23 cellular contexts compared by ENCODE assay signal in genomic region chr2:95036491-95037289, GRCh38. TPM values are rescaled to one million over a fixed set of nuclear protein-coding genes. Genes with fewer than 3 reads are reported as not detected.
DNase-seq lines count a peak whose midpoint lies in the region; ATAC-seq, FAIRE-seq and TF ChIP-seq lines count a peak whose summit lies in the region.
"Had no signal": no experiment of that assay in that cellular context is flagged by ENCODE, and none has a peak within 500 bp of the region (broad histone marks: within the 10 kb centered on the region; RNA-seq: fewer than 3 reads in every experiment).

No MANE protein-coding gene starts in this region.

- H3K4me1 ChIP-seq in HepG2 (ENCODE audit: insufficient read depth, low read length): no peaks in the 10 kb centered on the region
- H3K4me1 ChIP-seq in right lobe of liver: no peaks in the 10 kb centered on the region
- no peaks in the 10 kb centered on the region for H3K4me1 ChIP-seq in H1 (replicated peaks in 1 of 4; ENCODE audit: control insufficient read depth in 3 of 4, insufficient read depth in 4 of 4, low read length in 3 of 4)
- H3K4me1 ChIP-seq in trophoblast cell (ENCODE audit: control insufficient read depth in 1 of 2, insufficient read depth in 2 of 2, low read length in 2 of 2): peaks cover 0 to 9% of the 10 kb centered on the region in 2 experiments
- H3K4me1 ChIP-seq: psoas muscle, SJSA1 had no signal

- no peak overlapping the region for H4K5ac ChIP-seq in H1 (ENCODE audit: insufficient read length, low read depth, low read length)

- H3K36me3 ChIP-seq in HepG2 (replicated peaks in 1 of 2; ENCODE audit: control insufficient read depth in 1 of 2, insufficient read depth in 2 of 2, low read length in 2 of 2) (no peaks in the 10 kb centered on the region), right lobe of liver (no peaks in the 10 kb centered on the region), H1 (ENCODE audit: control insufficient read depth in 2 of 4, insufficient read depth in 4 of 4, low read length in 3 of 4) (no peaks in the 10 kb centered on the region), trophoblast cell (ENCODE audit: control insufficient read depth in 1 of 2, insufficient read depth in 2 of 2, low read length in 2 of 2) (no peaks in the 10 kb centered on the region)
- H3K36me3 ChIP-seq: gastroesophageal sphincter, MG63, SJSA1 had no signal

- H4K91ac ChIP-seq in H1 (replicated peaks; ENCODE audit: insufficient read length, low read length) (no peak overlapping the region), trophoblast cell (ENCODE audit: low read depth, low read length) (no peak overlapping the region)

- H3K27me3 ChIP-seq in HepG2 (ENCODE audit: control insufficient read depth in 1 of 2, insufficient read depth in 2 of 2, low read length in 2 of 2) (peaks cover 4 to 60% of the 10 kb centered on the region in 2 experiments; a peak in 3 of 5 replicates), right lobe of liver (no peaks in the 10 kb centered on the region), H1 (replicated peaks in 1 of 4; ENCODE audit: control insufficient read depth in 3 of 4, extremely low read depth in 1 of 4, insufficient read depth in 3 of 4, low read length in 3 of 4) (no peaks in the 10 kb centered on the region), trophoblast cell (ENCODE audit: insufficient read depth, low read length) (no peaks in the 10 kb centered on the region)
- H3K27me3 ChIP-seq: SJSA1 had no signal

- no peak overlapping the region for H3K4me2 ChIP-seq in HepG2 (ENCODE audit: low read depth, low read length)
- H3K4me2 ChIP-seq in H1 (ENCODE audit: insufficient read depth in 1 of 2, low read depth in 2 of 2, low read length in 2 of 2): no peak overlapping the region
- no peak overlapping the region for H3K4me2 ChIP-seq in trophoblast cell (ENCODE audit: low read length)

- no peak for TF ChIP-seq CTCF in HepG2 (CRISPR knock-in tag; IDR thresholded peaks at IDR 0.05)
- no peak for TF ChIP-seq CTCF in right lobe of liver (IDR thresholded peaks at IDR 0.05)
- no peak for TF ChIP-seq CTCF in H1 (IDR thresholded peaks at IDR 0.05; ENCODE audit: control extremely low read depth in 1 of 3, insufficient read depth in 1 of 3, low read depth in 1 of 3, low read length in 3 of 3)

- H3K23me2 ChIP-seq in H1 (ENCODE audit: low read depth, low read length): peaks cover 2% of the 10 kb centered on the region; the same call in 1 of the 2 replicates

- BruUV-seq in HepG2 (replicated peaks; lab: Mats Ljungman, UMichigan): no TSS peak

- intact Hi-C loops in HepG2 (cut with micrococcal nuclease; ENCODE audit: unreplicated experiment) (no loop called here), right lobe of liver (cut with DNase I) (no loop called here)

- H3K23ac ChIP-seq in H1 (ENCODE audit: insufficient read length) (no peak overlapping the region), trophoblast cell (ENCODE audit: low read length) (no peak overlapping the region)

- H3K27me3 Mint-ChIP-seq in activated CD8-positive, alpha-beta T cell treated with anti-CD3 and anti-CD28 coated beads, Interleukin-2, amount 10 ng/mL, durations not matched to agents 7 days and 5 days (ENCODE audit: low read depth): no peaks in the 10 kb centered on the region

- DNase-seq in HepG2 (ENCODE audit: low spot score): no peak
- no peak for DNase-seq in right lobe of liver
- DNase-seq in activated CD8-positive, alpha-beta T cell treated with anti-CD3 and anti-CD28 coated beads, Interleukin-2, amount 10 ng/mL, durations not matched to agents 7 days and 5 days: no peak
- no peak for DNase-seq in H1 (ENCODE audit: low read depth in 1 of 2, low spot score in 2 of 2)
- DNase-seq in trophoblast cell: no peak
- no peak for DNase-seq in NCI-H510A (lab: John Stamatoyannopoulos, UW)
- DNase-seq in UCSD-AML1 (lab: John Stamatoyannopoulos, UW; ENCODE audit: unreplicated experiment): no peak
- DNase-seq in SK-N-DZ (ENCODE audit: low spot score): no peak
- DNase-seq: activated CD8-positive, alpha-beta memory T cell treated with anti-CD3 and anti-CD28 coated beads, Interleukin-2, amount 50 U/mL, for 48 hours; DMS79; kidney glomerular epithelial cell; mesendoderm; MG63; NCI-H146; NCI-H82; psoas muscle; stimulated activated CD4-positive, alpha-beta T cell treated with anti-CD3 and anti-CD28 coated beads, Interleukin-4, amount 100 ng/mL, for 24 hours; T1000 had no signal

- H3K4me3 Mint-ChIP-seq in activated CD8-positive, alpha-beta T cell treated with anti-CD3 and anti-CD28 coated beads, Interleukin-2, amount 10 ng/mL, durations not matched to agents 7 days and 5 days: no peak overlapping the region
- H3K4me3 Mint-ChIP-seq: natural killer cell treated with Interleukin-12 subunit alpha and Interleukin-12 subunit beta and Interleukin-15 and Interleukin-18, amount 100 ng/mL, for 72 hours had no signal

- H2BK15ac ChIP-seq in H1 (ENCODE audit: low read length): no peak overlapping the region

- H3K14ac ChIP-seq in H1 (ENCODE audit: insufficient read length) (no peak overlapping the region), trophoblast cell (ENCODE audit: low read length) (no peak overlapping the region)

- POLR2A ChIA-PET in HepG2 (lab: Yijun Ruan, JAX) (no interaction called here), H1 (lab: Charles Lee; ENCODE audit: partially characterized antibody) (no interaction called here)
- POLR2A ChIA-PET in activated CD8-positive, alpha-beta T cell treated with anti-CD3 and anti-CD28 coated beads, Interleukin-2, amount 10 ng/mL, durations not matched to agents 7 days and 5 days (lab: Charles Lee): no interaction called here

- CTCF ChIA-PET in HepG2 (lab: Yijun Ruan, JAX; ENCODE audit: low intra/inter-chr PET ratio, low total read pairs) (no interaction called here), H1 (lab: Charles Lee; ENCODE audit: partially characterized antibody) (no interaction called here)
- CTCF ChIA-PET in activated CD8-positive, alpha-beta T cell treated with anti-CD3 and anti-CD28 coated beads, Interleukin-2, amount 10 ng/mL, durations not matched to agents 7 days and 5 days (lab: Charles Lee): no interaction called here

- H3K27ac ChIP-seq in HepG2 (ENCODE audit: extremely low read length, insufficient read depth, low read length): no peak overlapping the region
- no peak overlapping the region for H3K27ac ChIP-seq in right lobe of liver
- H3K27ac ChIP-seq in H1 (ENCODE audit: low read depth, low read length): no peak overlapping the region
- H3K27ac ChIP-seq in trophoblast cell (ENCODE audit: low read depth, low read length): no peak overlapping the region
- H3K27ac ChIP-seq: psoas muscle, SJSA1 had no signal

- H4K8ac ChIP-seq in H1 (ENCODE audit: extremely low read depth, insufficient read depth, low read length) (no peak overlapping the region), trophoblast cell (ENCODE audit: low read depth, low read length) (no peak overlapping the region)

- TF ChIP-seq RAD21 in HepG2 (CRISPR knock-in tag; IDR thresholded peaks at IDR 0.05) (no peak), H1 (IDR thresholded peaks at IDR 0.05 in 1 of 2, conservative IDR thresholded peaks at IDR 0.05 in 1 of 2; ENCODE audit: low read depth in 2 of 2, low read length in 2 of 2) (no peak)

- H3K4ac ChIP-seq in H1 (replicated peaks; ENCODE audit: insufficient read length, low read depth, low read length): no peak overlapping the region
- no peak overlapping the region for H3K4ac ChIP-seq in trophoblast cell (ENCODE audit: low read depth, low read length)

- H3K36me3 Mint-ChIP-seq in activated CD8-positive, alpha-beta T cell treated with anti-CD3 and anti-CD28 coated beads, Interleukin-2, amount 10 ng/mL, durations not matched to agents 7 days and 5 days (ENCODE audit: low read depth): peaks cover 23% of the 10 kb centered on the region
- H3K36me3 Mint-ChIP-seq: natural killer cell treated with Interleukin-12 subunit alpha and Interleukin-12 subunit beta and Interleukin-15 and Interleukin-18, amount 100 ng/mL, for 72 hours had no signal

- H3K4me3 ChIP-seq in HepG2 (replicated peaks in 1 of 3; ENCODE audit: insufficient read depth in 1 of 3, low read depth in 2 of 3, low read length in 3 of 3) (no peak overlapping the region), right lobe of liver (no peak overlapping the region), H1 (ENCODE audit: extremely low read depth in 1 of 4, insufficient read depth in 2 of 4, low read depth in 3 of 4, low read length in 4 of 4) (no peak overlapping the region), trophoblast cell (ENCODE audit: low read depth, low read length) (no peak overlapping the region)
- H3K4me3 ChIP-seq: gastroesophageal sphincter, MG63, psoas muscle, SJSA1 had no signal

- H2BK5ac ChIP-seq in H1 (ENCODE audit: low read depth, low read length) (no peak overlapping the region), trophoblast cell (ENCODE audit: low read depth, low read length, poor library complexity) (no peak overlapping the region)

- H3K4me1 Mint-ChIP-seq in activated CD8-positive, alpha-beta T cell treated with anti-CD3 and anti-CD28 coated beads, Interleukin-2, amount 10 ng/mL, durations not matched to agents 7 days and 5 days (ENCODE audit: low read depth): peaks cover 48% of the 10 kb centered on the region

- no peak overlapping the region for H3K18ac ChIP-seq in H1 (ENCODE audit: extremely low read depth, low read length)
- H3K18ac ChIP-seq in trophoblast cell (ENCODE audit: low read length): no peak overlapping the region

- H3K9me3 ChIP-seq in HepG2 (ENCODE audit: low read length): peaks cover 13% of the 10 kb centered on the region; the same call in 1 of the 2 replicates
- no peaks in the 10 kb centered on the region for H3K9me3 ChIP-seq in right lobe of liver
- H3K9me3 ChIP-seq in H1 (ENCODE audit: insufficient read depth in 2 of 2, low read depth in 1 of 2, low read length in 1 of 2): peaks cover 91 to 92% of the 10 kb centered on the region in 2 experiments
- peaks cover 11% of the 10 kb centered on the region for H3K9me3 ChIP-seq in trophoblast cell (ENCODE audit: insufficient read depth, low read depth, low read length)
- H3K9me3 ChIP-seq: gastroesophageal sphincter, MG63, psoas muscle, SJSA1 had no signal

- H3K9ac ChIP-seq in HepG2 (ENCODE audit: insufficient read depth, low read depth, low read length) (no peak overlapping the region), H1 (replicated peaks in 1 of 4; ENCODE audit: extremely low read depth in 1 of 4, low read depth in 3 of 4, low read length in 3 of 4) (no peak overlapping the region), trophoblast cell (ENCODE audit: low read length) (no peak overlapping the region)

- no peak overlapping the region for H2BK20ac ChIP-seq in H1 (ENCODE audit: low read length)

- no peak for TF ChIP-seq EP300 in HepG2 (IDR thresholded peaks at IDR 0.05; ENCODE audit: low read depth in 2 of 2, low read length in 2 of 2)
- TF ChIP-seq EP300 in HepG2 (CRISPR knock-in tag; IDR thresholded peaks at IDR 0.05; ENCODE audit: borderline replicate concordance): no peak
- TF ChIP-seq EP300 in H1 (IDR thresholded peaks at IDR 0.05; ENCODE audit: borderline replicate concordance in 1 of 2, low read depth in 2 of 2, low read length in 2 of 2): no peak

- FAIRE-seq in HepG2 (lab: Jason Lieb, UNC) (peak; percentile 39), H1 (lab: Jason Lieb, UNC) (no peak)

- no peak overlapping the region for H2AFZ ChIP-seq in HepG2 (ENCODE audit: low read length)
- no peak overlapping the region for H2AFZ ChIP-seq in H1 (ENCODE audit: low read length)
- no peak overlapping the region for H2AFZ ChIP-seq in trophoblast cell (ENCODE audit: insufficient read depth, low read length, poor library complexity)

- no peak overlapping the region for H2AK5ac ChIP-seq in H1 (ENCODE audit: low read depth, low read length)
- H2AK5ac ChIP-seq in trophoblast cell (ENCODE audit: low read length): no peak overlapping the region

- no peak overlapping the region for H2BK12ac ChIP-seq in H1 (ENCODE audit: low read depth, low read length)
- no peak overlapping the region for H2BK12ac ChIP-seq in trophoblast cell (ENCODE audit: low read length)

- in situ Hi-C loops in HepG2 (cut with HindIII; ENCODE audit: extremely low pct_ligation_motif_present, low pct_unique_long_range_greater_than_20kb): no loop called here

- no peak overlapping the region for H4K12ac ChIP-seq in trophoblast cell (ENCODE audit: low read depth, low read length)

- no peak overlapping the region for H3K56ac ChIP-seq in H1 (replicated peaks; ENCODE audit: insufficient read length, low read depth, low read length)

- TF ChIP-seq POLR2A in HepG2 (IDR thresholded peaks at IDR 0.05; ENCODE audit: insufficient read depth in 1 of 2, low read depth in 2 of 2, low read length in 2 of 2) (no peak), right lobe of liver (IDR thresholded peaks at IDR 0.05) (no peak), H1 (IDR thresholded peaks at IDR 0.05; ENCODE audit: control extremely low read depth in 1 of 2, low read depth in 2 of 2, low read length in 2 of 2) (no peak)

- H4K20me1 ChIP-seq in HepG2 (ENCODE audit: insufficient read depth, low read length) (no peaks in the 10 kb centered on the region; the same call in 1 of the 2 replicates), H1 (replicated peaks in 1 of 2; ENCODE audit: control insufficient read depth in 1 of 2, insufficient read depth in 2 of 2, low read length in 2 of 2) (no peaks in the 10 kb centered on the region)

- no peak for ATAC-seq in HepG2
- no peak for ATAC-seq in right lobe of liver
- no peak for ATAC-seq in activated CD8-positive, alpha-beta T cell treated with anti-CD3 and anti-CD28 coated beads, Interleukin-2, amount 10 ng/mL, durations not matched to agents 7 days and 5 days
- ATAC-seq: gastroesophageal sphincter; natural killer cell treated with Interleukin-12 subunit alpha and Interleukin-12 subunit beta and Interleukin-15 and Interleukin-18, amount 100 ng/mL, for 72 hours; psoas muscle had no signal

- 16% methylated on average over 4 of the region's 4 CpGs for WGBS in HepG2 (ENCODE audit: low lambda C conversion rate)
- 61% methylated on average over 4 of the region's 4 CpGs for WGBS in right lobe of liver (ENCODE audit: insufficient coverage, low coverage, low lambda C conversion rate, missing lambda C conversion rate)
- 69% methylated on average over 4 of the region's 4 CpGs; no CpG with 5 or more reads in 1 of the 2 experiments for WGBS in H1 (ENCODE audit: extremely low coverage in 1 of 2, insufficient coverage in 1 of 2, insufficient read length in 1 of 2, insufficient replicate concordance in 2 of 2, low coverage in 1 of 2, low lambda C conversion rate in 2 of 2, missing lambda C conversion rate in 1 of 2), 2 experiments
- no CpG with 5 or more reads among the region's 4 CpGs for WGBS in trophoblast cell (ENCODE audit: extremely low coverage, insufficient coverage, insufficient read length)

- H3K79me1 ChIP-seq in H1 (ENCODE audit: low read depth, low read length) (no peaks in the 10 kb centered on the region), trophoblast cell (ENCODE audit: low read length) (no peaks in the 10 kb centered on the region)

- H2BK120ac ChIP-seq in H1 (replicated peaks; ENCODE audit: low read depth, low read length): no peak overlapping the region
- H2BK120ac ChIP-seq in trophoblast cell (ENCODE audit: insufficient read depth, low read length, poor library complexity): no peak overlapping the region

- H3K9me3 Mint-ChIP-seq in activated CD8-positive, alpha-beta T cell treated with anti-CD3 and anti-CD28 coated beads, Interleukin-2, amount 10 ng/mL, durations not matched to agents 7 days and 5 days (ENCODE audit: insufficient read depth): no peaks in the 10 kb centered on the region

- H3K79me2 ChIP-seq in HepG2 (ENCODE audit: insufficient read depth, low read length) (no peaks in the 10 kb centered on the region), H1 (ENCODE audit: control insufficient read depth in 1 of 2, insufficient read depth in 2 of 2, low read length in 2 of 2) (no peaks in the 10 kb centered on the region), trophoblast cell (ENCODE audit: control insufficient read depth, insufficient read depth, low read length, poor library complexity) (no peaks in the 10 kb centered on the region)

- H3K27ac Mint-ChIP-seq in activated CD8-positive, alpha-beta T cell treated with anti-CD3 and anti-CD28 coated beads, Interleukin-2, amount 10 ng/mL, durations not matched to agents 7 days and 5 days: peak overlapping the region; percentile 71
- H3K27ac Mint-ChIP-seq: natural killer cell treated with Interleukin-12 subunit alpha and Interleukin-12 subunit beta and Interleukin-15 and Interleukin-18, amount 100 ng/mL, for 72 hours had no signal

RNA-seq across cellular contexts. Expression of gene MAL, which starts 11.2 kb away (rescaled TPM):
- total RNA-seq in HepG2 (2016; rRNA removed; fragmentation: Illumina TruSeq; extraction: Trizol) (not detected in 2 replicates), right lobe of liver (under 1 TPM in 1 of 6 experiments, not detected in 5; 0.24 TPM)
- total RNA-seq in HepG2 (2016; cell fraction: cytosol; rRNA removed; fragmentation: Illumina TruSeq; extraction: Trizol; ENCODE audit: low read depth): not detected in 2 replicates
- total RNA-seq in HepG2 (2016; cell fraction: insoluble cytoplasmic fraction; rRNA removed; fragmentation: Illumina TruSeq; extraction: Trizol): not detected in 2 replicates
- not detected in 2 replicates for total RNA-seq in HepG2 (2016; cell fraction: membrane; rRNA removed; fragmentation: Illumina TruSeq; extraction: Trizol)
- total RNA-seq in HepG2 (2016; cell fraction: nucleus; rRNA removed; fragmentation: Illumina TruSeq; extraction: Trizol): not detected in 2 replicates
- polyA plus RNA-seq in HepG2 (2011; rRNA removed) (not detected in 2 replicates), H1 (2011; rRNA removed) (not detected in 2 replicates)
- not detected in 2 replicates for polyA plus RNA-seq in HepG2 (2011; cell fraction: cytosol; rRNA removed)
- not detected in 2 replicates for polyA plus RNA-seq in HepG2 (2011; cell fraction: nucleus; rRNA removed)
- polyA plus RNA-seq in HepG2 (2012): not detected in 2 replicates
- polyA plus RNA-seq in HepG2 (2016; cell fraction: cytosol; fragmentation: Illumina TruSeq; extraction: Trizol; ENCODE audit: low read depth): not detected in 2 replicates
- not detected in 2 replicates for polyA plus RNA-seq in HepG2 (2016; cell fraction: insoluble cytoplasmic fraction; fragmentation: Illumina TruSeq; extraction: Trizol; ENCODE audit: low read depth)
- not detected in 2 replicates for polyA plus RNA-seq in HepG2 (2016; cell fraction: membrane; fragmentation: Illumina TruSeq; extraction: Trizol; ENCODE audit: low read depth)
- polyA plus RNA-seq in HepG2 (2016; cell fraction: nucleus; fragmentation: Illumina TruSeq; extraction: Trizol; ENCODE audit: insufficient read depth, low read depth): not detected in 2 replicates
- polyA minus RNA-seq in HepG2 (2011; rRNA and poly(A)+ RNA removed; ENCODE audit: low replicate concordance): not detected in 2 replicates
- polyA minus RNA-seq in HepG2 (2011; cell fraction: cytosol; rRNA and poly(A)+ RNA removed): not detected in 2 replicates
- polyA minus RNA-seq in HepG2 (2011; cell fraction: nucleus; rRNA and poly(A)+ RNA removed): not detected in 2 replicates
- 100 to 1,000 TPM; 188 to 206 TPM for total RNA-seq in activated CD8-positive, alpha-beta T cell treated with anti-CD3 and anti-CD28 coated beads, Interleukin-2, amount 10 ng/mL, durations not matched to agents 7 days and 5 days
- total RNA-seq in H1 (2021; fragmentation: NEBNext Ultra II Directional; extraction: Animal tissue kit (Norgen Biotek cat#: 25700)): not detected in 2 replicates
- polyA plus RNA-seq in H1 (2011; cell fraction: cytosol; rRNA removed): not detected
- polyA plus RNA-seq in H1 (2011; cell fraction: nucleus; rRNA removed): not detected
- not detected in 4 replicates for polyA plus RNA-seq in H1 (2012, experiment 1 of 2)
- polyA plus RNA-seq in H1 (2012, experiment 2 of 2): not detected
- polyA plus RNA-seq in H1 (2013, experiment 1 of 2): 0.22 TPM
- 0.33 TPM for polyA plus RNA-seq in H1 (2013, experiment 2 of 2)
- polyA minus RNA-seq in H1 (2011; rRNA and poly(A)+ RNA removed): not detected in 2 replicates
- polyA minus RNA-seq in H1 (2011; cell fraction: cytosol; rRNA and poly(A)+ RNA removed): not detected
- not detected for polyA minus RNA-seq in H1 (2011; cell fraction: nucleus; rRNA and poly(A)+ RNA removed)
- 0.04 and 0.08 TPM in 2 replicates for polyA plus RNA-seq in trophoblast cell (2013)
- polyA plus RNA-seq in SK-N-DZ (2014; cell fraction: cytosol; rRNA removed): not detected in 2 replicates
- not detected in 2 replicates for polyA plus RNA-seq in SK-N-DZ (2014; cell fraction: nucleus; rRNA removed)
- total RNA-seq: dermis microvascular lymphatic vessel endothelial cell, SJSA1, subcutaneous adipose tissue had no signal

Comparison
In these comparisons a context has a peak if more than half of its experiments do, and no peak if none do; other contexts are left out.
1. RNA of gene MAL, which starts 11.2 kb away (total RNA-seq): 188 to 206 TPM in activated CD8-positive, alpha-beta T cell treated with anti-CD3 and anti-CD28 coated beads, Interleukin-2, amount 10 ng/mL, durations not matched to agents 7 days and 5 days; 0.24 TPM in right lobe of liver, not detected in HepG2 and not detected in H1; every median in the first group is over 100 times any median in the second.
2. Of the 41 proteins assayed by ChIP-seq in both HepG2 and H1: peak only in HepG2: none; only in H1: none; in both: ASH2L; in neither: 39; mixed calls (peak in some experiments, not most) for 1.